In genomic region chr7:70703785-70704184, GRCh38 we compare ENCODE assay signal across 20 cellular contexts.
DNase-seq lines count a peak whose midpoint lies in the region; ATAC-seq, FAIRE-seq and TF ChIP-seq lines count a peak whose summit lies in the region.
"Had no signal": no experiment of that assay in that cellular context is flagged by ENCODE, and none has a peak within 500 bp of the region (broad histone marks: within the 10 kb centered on the region; RNA-seq: fewer than 3 reads in every experiment).

No MANE protein-coding gene starts in this region.

- H2AK5ac ChIP-seq in H1 (ENCODE audit: low read depth, low read length) = no peak overlapping the region

- POLR2A ChIA-PET in H1 (lab: Charles Lee; ENCODE audit: partially characterized antibody) = interaction anchor here (1.3 to 4.2 kb wide), 3 partner anchors 9 to 104 kb away, joined by 3 to 21 read pairs (median 6); no protein-coding TSS in a partner anchor

- no peak overlapping the region for H4K91ac ChIP-seq in H1 (replicated peaks; ENCODE audit: insufficient read length, low read length)

- H3K4me3 Mint-ChIP-seq in neural progenitor cell = no peak overlapping the region
- H3K4me3 Mint-ChIP-seq: CD14-positive monocyte had no signal

- peaks cover 15% of the 10 kb centered on the region; the same call in 1 of the 2 replicates for H3K79me1 ChIP-seq in H1 (ENCODE audit: low read depth, low read length)

- no peak overlapping the region for H3K56ac ChIP-seq in H1 (replicated peaks; ENCODE audit: insufficient read length, low read depth, low read length)

- TF ChIP-seq RAD21 in H1 (IDR thresholded peaks at IDR 0.05 in 1 of 2, conservative IDR thresholded peaks at IDR 0.05 in 1 of 2; ENCODE audit: low read depth in 2 of 2, low read length in 2 of 2) = no peak

- intact Hi-C loops in upper lobe of right lung (cut with DNase I) = no loop called here

- no peak overlapping the region for H3K4ac ChIP-seq in H1 (replicated peaks; ENCODE audit: insufficient read length, low read depth, low read length)

- peak overlapping the region; percentile 41 for H4K5ac ChIP-seq in H1 (ENCODE audit: insufficient read length, low read depth, low read length)

- H3K79me2 ChIP-seq in H1 (ENCODE audit: control insufficient read depth in 1 of 2, insufficient read depth in 2 of 2, low read length in 2 of 2) (peaks cover 38 to 93% of the 10 kb centered on the region in 2 experiments), neural progenitor cell (ENCODE audit: low read depth) (peaks cover 99% of the 10 kb centered on the region)

- peaks cover 34% of the 10 kb centered on the region for H3K4me1 Mint-ChIP-seq in neural progenitor cell
- H3K4me1 Mint-ChIP-seq: CD14-positive monocyte had no signal

- H3K27ac ChIP-seq in H1 (ENCODE audit: low read depth, low read length) (no peak overlapping the region), neural progenitor cell (peak overlapping the region; percentile 17), upper lobe of right lung (no peak overlapping the region)
- H3K27ac ChIP-seq: RWPE1, SJCRH30 had no signal

- H3K4me2 ChIP-seq in H1 (ENCODE audit: insufficient read depth in 1 of 2, low read depth in 2 of 2, low read length in 2 of 2) (peak overlapping the region; percentile 51 to 76), neural progenitor cell (peak overlapping the region; percentile 58)

- H4K8ac ChIP-seq in H1 (ENCODE audit: extremely low read depth, insufficient read depth, low read length) = no peak overlapping the region

- peaks cover 2% of the 10 kb centered on the region for H3K27me3 Mint-ChIP-seq in neural progenitor cell (ENCODE audit: insufficient read depth, low read depth)

- no peak for TF ChIP-seq EP300 in H1 (IDR thresholded peaks at IDR 0.05; ENCODE audit: borderline replicate concordance in 1 of 2, low read depth in 2 of 2, low read length in 2 of 2)

- peaks cover 24 to 70% (median 53%) of the 10 kb centered on the region in 4 experiments for H3K4me1 ChIP-seq in H1 (replicated peaks in 1 of 4; ENCODE audit: control insufficient read depth in 3 of 4, insufficient read depth in 4 of 4, low read length in 3 of 4)
- peaks cover 90% of the 10 kb centered on the region for H3K4me1 ChIP-seq in neural progenitor cell
- peaks cover 7% of the 10 kb centered on the region for H3K4me1 ChIP-seq in upper lobe of right lung

- CTCF ChIA-PET in H1 (lab: Charles Lee; ENCODE audit: partially characterized antibody) = interaction anchor here (1.0 to 2.4 kb wide), 4 partner anchors 10 to 99 kb away, joined by 3 to 13 read pairs (median 4); no protein-coding TSS in a partner anchor

- H3K27ac Mint-ChIP-seq in neural progenitor cell = no peak overlapping the region
- H3K27ac Mint-ChIP-seq: CD14-positive monocyte had no signal

- peaks cover 5 to 59% (median 12%) of the 10 kb centered on the region in 4 experiments; a peak in 6 of 8 replicates for H3K36me3 ChIP-seq in H1 (ENCODE audit: control insufficient read depth in 2 of 4, insufficient read depth in 4 of 4, low read length in 3 of 4)
- H3K36me3 ChIP-seq in neural progenitor cell = peaks cover 1% of the 10 kb centered on the region
- H3K36me3 ChIP-seq in upper lobe of right lung = peaks cover 6% of the 10 kb centered on the region

- H3K18ac ChIP-seq in H1 (ENCODE audit: extremely low read depth, low read length) = no peak overlapping the region; the same call in 1 of the 2 replicates

- H3F3A ChIP-seq in neural progenitor cell (ENCODE audit: low read depth) = peaks cover 56% of the 10 kb centered on the region

- no peaks in the 10 kb centered on the region; the same call in 1 of the 2 replicates for H3K23me2 ChIP-seq in H1 (ENCODE audit: low read depth, low read length)

- TF ChIP-seq CTCF in H1 (IDR thresholded peaks at IDR 0.05; ENCODE audit: control extremely low read depth in 1 of 3, insufficient read depth in 1 of 3, low read depth in 1 of 3, low read length in 3 of 3) = no peak
- TF ChIP-seq CTCF in neural progenitor cell (IDR thresholded peaks at IDR 0.05) = no peak
- TF ChIP-seq CTCF in upper lobe of right lung (IDR thresholded peaks at IDR 0.05) = no peak

- TF ChIP-seq POLR2A in H1 (IDR thresholded peaks at IDR 0.05; ENCODE audit: control extremely low read depth in 1 of 2, low read depth in 2 of 2, low read length in 2 of 2) = no peak

- H3K27me3 ChIP-seq in H1 (replicated peaks in 1 of 4; ENCODE audit: control insufficient read depth in 3 of 4, extremely low read depth in 1 of 4, insufficient read depth in 3 of 4, low read length in 3 of 4) (no peaks in the 10 kb centered on the region), neural progenitor cell (no peaks in the 10 kb centered on the region), upper lobe of right lung (no peaks in the 10 kb centered on the region)
- H3K27me3 ChIP-seq: SJCRH30 had no signal

- H2AFZ ChIP-seq in H1 (ENCODE audit: low read length) (no peak overlapping the region), neural progenitor cell (replicated peaks) (no peak overlapping the region)

- 35% methylated on average over 4 of the region's 4 CpGs; no CpG with 5 or more reads in 1 of the 2 experiments for WGBS in H1 (ENCODE audit: extremely low coverage in 1 of 2, insufficient coverage in 1 of 2, insufficient read length in 1 of 2, insufficient replicate concordance in 2 of 2, low coverage in 1 of 2, low lambda C conversion rate in 2 of 2, missing lambda C conversion rate in 1 of 2), 2 experiments

- H4K20me1 ChIP-seq in H1 (replicated peaks in 1 of 2; ENCODE audit: control insufficient read depth in 1 of 2, insufficient read depth in 2 of 2, low read length in 2 of 2) (peaks cover 34 to 44% of the 10 kb centered on the region in 2 experiments), neural progenitor cell (ENCODE audit: low read depth) (peaks cover 100% of the 10 kb centered on the region)

- peak overlapping the region; percentile 2; the same call in 1 of the 2 replicates for H2BK5ac ChIP-seq in H1 (ENCODE audit: low read depth, low read length)

- H3K9me3 ChIP-seq in H1 (ENCODE audit: insufficient read depth in 2 of 2, low read depth in 1 of 2, low read length in 1 of 2) (no peaks in the 10 kb centered on the region), neural progenitor cell (ENCODE audit: low read depth) (no peaks in the 10 kb centered on the region), upper lobe of right lung (no peaks in the 10 kb centered on the region)
- H3K9me3 ChIP-seq: SJCRH30 had no signal

- H2BK15ac ChIP-seq in H1 (ENCODE audit: low read length) = no peak overlapping the region

- H3K14ac ChIP-seq in H1 (ENCODE audit: insufficient read length) = no peak overlapping the region

- H3K9me3 Mint-ChIP-seq in neural progenitor cell = no peaks in the 10 kb centered on the region
- H3K9me3 Mint-ChIP-seq: CD14-positive monocyte had no signal

- no peak overlapping the region for H3K23ac ChIP-seq in H1 (ENCODE audit: insufficient read length)

- 0 out of 2 replicates have a peak overlapping the region, but pooled peaks have one; percentile 10 for H2BK20ac ChIP-seq in H1 (ENCODE audit: low read length)

- no peak overlapping the region for H2BK120ac ChIP-seq in H1 (replicated peaks; ENCODE audit: low read depth, low read length)

- H3K4me3 ChIP-seq in H1 (ENCODE audit: extremely low read depth in 1 of 4, insufficient read depth in 2 of 4, low read depth in 3 of 4, low read length in 4 of 4) (peak overlapping the region in 1 of 4 experiments; percentile 39; a peak in 2 of 8 replicates), neural progenitor cell (peak overlapping the region; percentile 6), upper lobe of right lung (no peak overlapping the region)
- H3K4me3 ChIP-seq: GM12878, SJCRH30 had no signal

- no peak for ATAC-seq in upper lobe of right lung
- no peak for ATAC-seq in HG02623 (IDR thresholded peaks at IDR 0.05; ENCODE audit: unreplicated experiment)
- ATAC-seq: GM12878 had no signal

- no peak for FAIRE-seq in H1 (lab: Jason Lieb, UNC)
- FAIRE-seq: GM12878, GM19239 had no signal

- DNase-seq in NCI-H1436 (lab: John Stamatoyannopoulos, UW) (peak; percentile 41), NCI-H1436 treated with DMSO at 0.1 percent for 48 hours (lab: John Stamatoyannopoulos, UW) (no peak), NCI-H146 treated with DMSO at 0.1 percent for 48 hours (lab: John Stamatoyannopoulos, UW; ENCODE audit: unreplicated experiment) (peak; percentile 28), H1 (ENCODE audit: low read depth in 1 of 2, low spot score in 2 of 2) (no peak), neural progenitor cell (ENCODE audit: low spot score) (peak; percentile 43), upper lobe of right lung (no peak)
- no peak for DNase-seq in stimulated activated CD8-positive, alpha-beta memory T cell treated with anti-CD3 and anti-CD28 coated beads, Interleukin-4, amount 100 ng/mL, for 48 hours
- DNase-seq: 8988T, IMR-90, Kasumi-1, NCI-H187, NCI-H2171 treated with DMSO at 0.1 percent for 48 hours, NCI-H510A treated with DMSO at 0.1 percent for 48 hours, SJCRH30, SW 1271 had no signal

- H3K9ac ChIP-seq in H1 (replicated peaks in 1 of 4; ENCODE audit: extremely low read depth in 1 of 4, low read depth in 3 of 4, low read length in 3 of 4) (no peak overlapping the region), neural progenitor cell (no peak overlapping the region)

- H3K36me3 Mint-ChIP-seq in neural progenitor cell = peaks cover 43% of the 10 kb centered on the region
- H3K36me3 Mint-ChIP-seq: CD14-positive monocyte had no signal

- H2BK12ac ChIP-seq in H1 (ENCODE audit: low read depth, low read length) = peak overlapping the region; percentile 17; the same call in 1 of the 2 replicates

TF ChIP-seq in H1, 55 proteins besides CTCF, POLR2A, EP300 and RAD21:
- 0 out of 2 replicates have a peak, but pooled peaks have one; percentile 8 for TF ChIP-seq CEBPB (IDR thresholded peaks at IDR 0.05; ENCODE audit: low read depth, low read length)
- TF ChIP-seq CTBP2 (IDR thresholded peaks at IDR 0.05; ENCODE audit: borderline replicate concordance, insufficient read depth, insufficient read length, low read length) = no peak
- no peak for TF ChIP-seq POLR2AphosphoS5 (IDR thresholded peaks at IDR 0.05; ENCODE audit: low read depth, low read length)
- TF ChIP-seq NANOG (IDR thresholded peaks at IDR 0.05; ENCODE audit: insufficient read depth, low read depth, low read length, poor library complexity, severe bottlenecking) = peak; percentile 78
- peak; percentile 71 for TF ChIP-seq POU5F1 (IDR thresholded peaks at IDR 0.05; ENCODE audit: low read depth, low read length)
- TF ChIP-seq SAP30 (IDR thresholded peaks at IDR 0.05; ENCODE audit: insufficient read depth, insufficient replicate concordance, low read length) = no peak
- TF ChIP-seq FOSL1 (IDR thresholded peaks at IDR 0.05; ENCODE audit: insufficient read depth, low read depth, low read length) = no peak
TF ChIP-seq in H1: peak in this region for 3.

Comparison
In these comparisons a context has a peak if more than half of its experiments do, and no peak if none do; other contexts are left out.
1. DNase-seq: peak in NCI-H1436 (single experiment), NCI-H146 treated with DMSO at 0.1 percent for 48 hours (single experiment) and neural progenitor cell (single experiment); none in NCI-H1436 treated with DMSO at 0.1 percent for 48 hours (single experiment), H1 (0 of 2), upper lobe of right lung (single experiment) and stimulated activated CD8-positive, alpha-beta memory T cell treated with anti-CD3 and anti-CD28 coated beads, Interleukin-4, amount 100 ng/mL, for 48 hours (single experiment).